Comparison of ENCODE assay signal across 8 cellular contexts in the genomic region with DNA sequence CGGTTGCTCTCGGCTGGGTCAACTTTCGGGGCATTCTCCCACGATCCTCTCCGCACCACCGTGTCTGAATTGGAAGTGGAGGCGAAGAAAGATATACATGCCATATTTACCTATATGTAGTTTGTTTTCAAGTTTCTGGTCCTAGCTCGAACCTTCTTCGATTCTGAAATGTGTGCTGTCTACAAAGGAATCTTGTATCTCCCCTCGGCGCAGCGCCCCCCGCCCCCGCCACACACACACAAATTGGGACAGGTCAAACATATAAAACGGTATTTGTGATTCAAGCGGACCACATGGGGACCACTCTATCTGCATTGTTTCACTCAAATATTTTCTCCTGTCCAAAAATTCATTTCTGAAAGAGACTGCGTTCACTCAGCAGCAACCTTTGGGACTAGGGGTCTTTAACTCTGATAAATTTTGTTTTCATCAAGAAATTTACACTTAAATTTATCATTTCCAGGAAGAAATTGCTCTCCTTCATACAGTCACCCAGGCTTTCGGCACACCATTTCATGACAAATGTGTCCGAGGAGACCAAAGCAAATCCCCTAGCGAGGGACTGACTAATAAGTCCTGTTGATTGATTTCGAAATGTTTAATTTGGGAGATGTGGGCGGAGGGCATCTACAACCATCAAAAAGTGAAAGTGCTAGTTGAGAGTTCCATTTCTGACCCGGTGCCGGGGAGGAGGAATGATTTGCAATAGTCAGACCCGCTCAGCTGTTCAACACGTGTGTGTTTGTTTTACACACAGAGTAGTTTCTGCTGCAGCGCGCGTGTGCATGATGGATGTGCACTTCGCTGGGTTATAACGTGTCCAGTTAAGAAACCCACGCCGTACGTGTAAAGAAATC. TPM values are rescaled to one million over a fixed set of nuclear protein-coding genes. Genes with fewer than 3 reads are reported as not detected.
A peak's percentile ranks its signal among the peaks of the same experiment; 100 is the strongest.
DNase-seq lines count a peak whose midpoint lies in the region; ATAC-seq and TF ChIP-seq lines count a peak whose summit lies in the region.

No MANE protein-coding gene starts in this region.

- peak overlapping the region; percentile 82 for H3K4me3 Mint-ChIP-seq in endodermal cell
- peak overlapping the region; percentile 98 for H3K4me3 Mint-ChIP-seq in stimulated activated effector memory CD8-positive, alpha-beta T cell treated with anti-CD3 and anti-CD28 coated beads, Interleukin-12 subunit alpha, Interleukin-12 subunit beta, amount 100 ng/mL, for 72 hours

- H3K27ac ChIP-seq in endodermal cell (ENCODE audit: low read depth, low read length) (peak overlapping the region; percentile 73), mesenchymal stem cell (ENCODE audit: low read length, poor library complexity, severe bottlenecking) (no peak overlapping the region)

- H3K18ac ChIP-seq in mesenchymal stem cell (ENCODE audit: low read depth in 1 of 2, low read length in 2 of 2), result peak overlapping the region; percentile 49 to 63

- peaks cover 53% of the 10 kb centered on the region for H3K27me3 Mint-ChIP-seq in endodermal cell (ENCODE audit: insufficient read depth)

- ATAC-seq in stimulated activated effector memory CD8-positive, alpha-beta T cell treated with anti-CD3 and anti-CD28 coated beads, Interleukin-12 subunit alpha, Interleukin-12 subunit beta, amount 100 ng/mL, for 72 hours, result peak; percentile 5
- ATAC-seq in HG03095 (IDR thresholded peaks at IDR 0.05; ENCODE audit: unreplicated experiment), result no peak

- peaks cover 45% of the 10 kb centered on the region for H3K4me1 Mint-ChIP-seq in endodermal cell
- H3K4me1 Mint-ChIP-seq in stimulated activated effector memory CD8-positive, alpha-beta T cell treated with anti-CD3 and anti-CD28 coated beads, Interleukin-12 subunit alpha, Interleukin-12 subunit beta, amount 100 ng/mL, for 72 hours, result peaks cover 59% of the 10 kb centered on the region

- H3K36me3 ChIP-seq in endodermal cell (ENCODE audit: control insufficient read depth, insufficient read depth, low read length) (peaks cover 4% of the 10 kb centered on the region), mesenchymal stem cell (ENCODE audit: control insufficient read depth in 1 of 2, insufficient read depth in 2 of 2, low read depth in 1 of 2, low read length in 2 of 2) (no peaks in the 10 kb centered on the region)

- H4K8ac ChIP-seq in mesenchymal stem cell (ENCODE audit: low read length), result no peak overlapping the region

- peak overlapping the region; percentile 61 for H3K9ac ChIP-seq in endodermal cell (ENCODE audit: extremely low read depth, low read length, poor library complexity, severe bottlenecking)
- H3K9ac ChIP-seq in mesenchymal stem cell (ENCODE audit: low read length), result peak overlapping the region; percentile 98

- WGBS in endodermal cell (ENCODE audit: insufficient coverage in 1 of 2, insufficient read length in 1 of 2), 2 experiments, result 1 to 2% methylated on average over 19 to 33 of the region's 34 CpGs
- WGBS in mesenchymal stem cell, result 0% methylated on average over 27 of the region's 34 CpGs

- DNase-seq in DMS79 (lab: John Stamatoyannopoulos, UW) (peak; percentile 13), DMS79 treated with DMSO at 0.1 percent for 48 hours (lab: John Stamatoyannopoulos, UW) (no peak), NCI-H446 treated with DMSO at 0.1 percent for 48 hours (lab: John Stamatoyannopoulos, UW) (peak; percentile 26), endodermal cell (no peak), mesenchymal stem cell (peak; percentile 92)
- DNase-seq in activated CD8-positive, alpha-beta memory T cell treated with anti-CD3 and anti-CD28 coated beads for 4 hours (ENCODE audit: low read depth in 2 of 2), result peak; percentile 21 to 42
- DNase-seq in stimulated activated effector memory CD8-positive, alpha-beta T cell treated with anti-CD3 and anti-CD28 coated beads, Interleukin-12 subunit alpha, Interleukin-12 subunit beta, amount 100 ng/mL, for 72 hours (ENCODE audit: low spot score in 2 of 2), result peak; percentile 33 to 83

- H3K9me3 ChIP-seq in endodermal cell (ENCODE audit: control insufficient read depth, low read length) (no peaks in the 10 kb centered on the region), mesenchymal stem cell (ENCODE audit: control insufficient read depth, low read length) (no peaks in the 10 kb centered on the region)

- no peak overlapping the region for H3K23ac ChIP-seq in mesenchymal stem cell (ENCODE audit: low read length in 2 of 2)

- H3K4me3 ChIP-seq in endodermal cell (ENCODE audit: low read length) (peak overlapping the region; percentile 79), mesenchymal stem cell (ENCODE audit: insufficient read depth in 1 of 2, low read depth in 1 of 2, low read length in 2 of 2) (peak overlapping the region; percentile 94 to 98)

- H2BK5ac ChIP-seq in mesenchymal stem cell (ENCODE audit: low read depth, low read length, poor library complexity, severe bottlenecking), result no peak overlapping the region

- H3K4ac ChIP-seq in mesenchymal stem cell (ENCODE audit: low read depth in 1 of 2, low read length in 2 of 2), result peak overlapping the region in 1 of 2 experiments; percentile 8

- H3K14ac ChIP-seq in mesenchymal stem cell (ENCODE audit: low read length in 2 of 2), result no peak overlapping the region

- H2AK5ac ChIP-seq in mesenchymal stem cell (ENCODE audit: low read length, severe bottlenecking), result no peak overlapping the region

- peak overlapping the region; percentile 42 for H2AFZ ChIP-seq in mesenchymal stem cell (ENCODE audit: low read depth, low read length)

- H2BK120ac ChIP-seq in mesenchymal stem cell (ENCODE audit: low read depth, low read length), result no peak overlapping the region

- peaks cover 41% of the 10 kb centered on the region for H3K27me3 ChIP-seq in endodermal cell (ENCODE audit: control insufficient read depth, insufficient read depth, low read length, poor library complexity, severe bottlenecking)
- H3K27me3 ChIP-seq in mesenchymal stem cell (ENCODE audit: control insufficient read depth in 1 of 2, insufficient read depth in 1 of 2, low read length in 2 of 2), result peaks cover 13 to 25% of the 10 kb centered on the region in 2 experiments

- no peaks in the 10 kb centered on the region for H3K36me3 Mint-ChIP-seq in endodermal cell (ENCODE audit: low read depth)
- H3K36me3 Mint-ChIP-seq in stimulated activated effector memory CD8-positive, alpha-beta T cell treated with anti-CD3 and anti-CD28 coated beads, Interleukin-12 subunit alpha, Interleukin-12 subunit beta, amount 100 ng/mL, for 72 hours, result peaks cover 65% of the 10 kb centered on the region

- peak overlapping the region; percentile 91 for H3K27ac Mint-ChIP-seq in endodermal cell
- H3K27ac Mint-ChIP-seq in stimulated activated effector memory CD8-positive, alpha-beta T cell treated with anti-CD3 and anti-CD28 coated beads, Interleukin-12 subunit alpha, Interleukin-12 subunit beta, amount 100 ng/mL, for 72 hours, result peak overlapping the region; percentile 74

- peak overlapping the region in 1 of 2 experiments; percentile 7 for H2BK12ac ChIP-seq in mesenchymal stem cell (ENCODE audit: low read length in 2 of 2)

- H3K4me1 ChIP-seq in endodermal cell (ENCODE audit: control insufficient read depth, insufficient read depth, low read length) (peaks cover 7% of the 10 kb centered on the region), mesenchymal stem cell (ENCODE audit: control insufficient read depth, insufficient read depth, low read depth, low read length) (peaks cover 36% of the 10 kb centered on the region)

- no peaks in the 10 kb centered on the region for H3K9me3 Mint-ChIP-seq in endodermal cell
- no peaks in the 10 kb centered on the region for H3K9me3 Mint-ChIP-seq in stimulated activated effector memory CD8-positive, alpha-beta T cell treated with anti-CD3 and anti-CD28 coated beads, Interleukin-12 subunit alpha, Interleukin-12 subunit beta, amount 100 ng/mL, for 72 hours

- H3K79me1 ChIP-seq in mesenchymal stem cell (replicated peaks; ENCODE audit: low read length, poor library complexity, severe bottlenecking), result peaks cover 2% of the 10 kb centered on the region

- peak overlapping the region; percentile 96 for H3K4me2 ChIP-seq in mesenchymal stem cell (ENCODE audit: low read length, poor library complexity, severe bottlenecking)

- no peak overlapping the region for H4K91ac ChIP-seq in mesenchymal stem cell (ENCODE audit: low read length)

- no peak for TF ChIP-seq CTCF in endodermal cell (conservative IDR thresholded peaks at IDR 0.05)

- H2BK15ac ChIP-seq in mesenchymal stem cell (ENCODE audit: low read depth, poor library complexity, severe bottlenecking), result no peak overlapping the region

RNA-seq across cellular contexts. Expression of a gene that starts 1.1 kb away (rescaled TPM):
- total RNA-seq in endodermal cell, result under 1 TPM; 0.37 to 0.75 TPM
- polyA plus RNA-seq in endodermal cell (2013, experiment 1 of 2), result 0.85 TPM
- polyA plus RNA-seq in endodermal cell (2013, experiment 2 of 2), result 1.2 TPM
- 0.32 TPM for polyA plus RNA-seq in mesenchymal stem cell (2013, experiment 1 of 2)
- 0.33 TPM for polyA plus RNA-seq in mesenchymal stem cell (2013, experiment 2 of 2)

Comparison
In these comparisons a context has a peak if more than half of its experiments do, and no peak if none do; other contexts are left out.
1. DNase-seq: peak in DMS79 (single experiment), NCI-H446 treated with DMSO at 0.1 percent for 48 hours (single experiment), activated CD8-positive, alpha-beta memory T cell treated with anti-CD3 and anti-CD28 coated beads for 4 hours (2 of 2), mesenchymal stem cell (single experiment) and stimulated activated effector memory CD8-positive, alpha-beta T cell treated with anti-CD3 and anti-CD28 coated beads, Interleukin-12 subunit alpha, Interleukin-12 subunit beta, amount 100 ng/mL, for 72 hours (2 of 2); none in DMS79 treated with DMSO at 0.1 percent for 48 hours (single experiment) and endodermal cell (single experiment).